In the genomic region with DNA sequence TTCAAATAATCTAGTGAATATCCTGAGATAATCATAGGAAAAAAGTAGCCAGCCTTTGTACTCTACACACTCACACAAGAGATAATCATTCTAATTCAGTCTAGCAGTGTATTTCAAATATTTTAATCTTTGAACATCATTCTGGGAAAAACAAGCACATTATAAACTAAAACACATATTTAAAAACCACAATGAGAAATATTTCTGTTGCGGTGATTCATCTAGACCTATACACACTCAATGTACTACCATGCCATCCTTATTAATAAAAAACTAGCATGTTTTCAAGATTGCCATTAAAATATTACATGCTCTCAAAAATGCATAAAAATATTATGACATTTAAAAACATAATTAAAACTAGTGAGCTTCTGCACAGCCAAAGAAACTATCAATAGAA, we compare ENCODE assay signal across 24 cellular contexts.
DNase-seq lines count a peak whose midpoint lies in the region; ATAC-seq and TF ChIP-seq lines count a peak whose summit lies in the region.
"Had no signal": no experiment of that assay in that cellular context is flagged by ENCODE, and none has a peak within 500 bp of the region (broad histone marks: within the 10 kb centered on the region; RNA-seq: fewer than 3 reads in every experiment).

No MANE protein-coding gene starts in this region.

- peaks cover 45% of the 10 kb centered on the region for H3K4me1 Mint-ChIP-seq in activated naive CD8-positive, alpha-beta T cell (ENCODE audit: low read depth)
- peaks cover 17% of the 10 kb centered on the region for H3K4me1 Mint-ChIP-seq in activated naive CD8-positive, alpha-beta T cell treated with anti-CD3 and anti-CD28 coated beads, Interleukin-2, amount 50 U/mL, for 24 hours

- in situ Hi-C loops in GM13976 (cut with MboI; ENCODE audit: low sequenced_read_pairs, unreplicated experiment) = no loop called here

- H3K27ac Mint-ChIP-seq in activated naive CD8-positive, alpha-beta T cell = peak overlapping the region; percentile 2
- no peak overlapping the region for H3K27ac Mint-ChIP-seq in activated naive CD8-positive, alpha-beta T cell treated with anti-CD3 and anti-CD28 coated beads, Interleukin-2, amount 50 U/mL, for 24 hours

- no peak for ATAC-seq in activated naive CD8-positive, alpha-beta T cell treated with anti-CD3 and anti-CD28 coated beads, Interleukin-2, amount 50 U/mL, for 24 hours
- no peak for ATAC-seq in HG02642 (IDR thresholded peaks at IDR 0.05; ENCODE audit: poor library complexity, unreplicated experiment)
- ATAC-seq: GM12878, HCT116, HepG2, K562, Panc1 had no signal

- TF ChIP-seq CTCF in choroid plexus epithelial cell (conservative IDR thresholded peaks at IDR 0.05; ENCODE audit: low read depth, low read length) (no peak), GM13976 (IDR thresholded peaks at IDR 0.05; ENCODE audit: borderline replicate concordance, control extremely low read depth, extremely low read depth, insufficient read depth, missing control alignments) (no peak)

- H3K9me3 Mint-ChIP-seq in activated naive CD8-positive, alpha-beta T cell (ENCODE audit: low read depth) = peaks cover 2% of the 10 kb centered on the region
- H3K9me3 Mint-ChIP-seq in activated naive CD8-positive, alpha-beta T cell treated with anti-CD3 and anti-CD28 coated beads, Interleukin-2, amount 50 U/mL, for 24 hours = peaks cover 4% of the 10 kb centered on the region

- no peaks in the 10 kb centered on the region for H3K27me3 Mint-ChIP-seq in activated naive CD8-positive, alpha-beta T cell
- no peaks in the 10 kb centered on the region for H3K27me3 Mint-ChIP-seq in activated naive CD8-positive, alpha-beta T cell treated with anti-CD3 and anti-CD28 coated beads, Interleukin-2, amount 50 U/mL, for 24 hours

- DNase-seq in activated naive CD8-positive, alpha-beta T cell treated with anti-CD3 and anti-CD28 coated beads, Interleukin-2, amount 50 U/mL, for 24 hours = no peak
- DNase-seq in HCEC 1CT (peak; percentile 30), choroid plexus epithelial cell (ENCODE audit: low read depth) (peak; percentile 10), iPS-NIHi11 (ENCODE audit: low spot score) (no peak), GM13976 (ENCODE audit: low spot score) (no peak)
- DNase-seq: 8988T, ACHN, GDM1, Kasumi-1, MV-4-11, NCI-H1105, NCI-H146, NCI-H1930, NCI-H2107, NCI-H446, NCI-H526 treated with DMSO at 0.1 percent for 48 hours, SHP77 had no signal

- peaks cover 39% of the 10 kb centered on the region for H3K36me3 Mint-ChIP-seq in activated naive CD8-positive, alpha-beta T cell
- peaks cover 49% of the 10 kb centered on the region for H3K36me3 Mint-ChIP-seq in activated naive CD8-positive, alpha-beta T cell treated with anti-CD3 and anti-CD28 coated beads, Interleukin-2, amount 50 U/mL, for 24 hours (ENCODE audit: low read depth)

- H3K4me3 Mint-ChIP-seq in activated naive CD8-positive, alpha-beta T cell = no peak overlapping the region
- no peak overlapping the region for H3K4me3 Mint-ChIP-seq in activated naive CD8-positive, alpha-beta T cell treated with anti-CD3 and anti-CD28 coated beads, Interleukin-2, amount 50 U/mL, for 24 hours

- H3K4me3 ChIP-seq in choroid plexus epithelial cell (ENCODE audit: low read depth, low read length) = no peak overlapping the region
- H3K4me3 ChIP-seq: GM12878, K562 had no signal

Comparison
In these comparisons a context has a peak if more than half of its experiments do, and no peak if none do; other contexts are left out.
1. DNase-seq: peak in HCEC 1CT (single experiment) and choroid plexus epithelial cell (single experiment); none in activated naive CD8-positive, alpha-beta T cell treated with anti-CD3 and anti-CD28 coated beads, Interleukin-2, amount 50 U/mL, for 24 hours (single experiment), iPS-NIHi11 (single experiment) and GM13976 (single experiment).